14 cellular contexts compared by ENCODE assay signal in genomic region chr12:47014474-47014873, GRCh38.
DNase-seq lines count a peak whose midpoint lies in the region; ATAC-seq and TF ChIP-seq lines count a peak whose summit lies in the region.
"Had no signal": no experiment of that assay in that cellular context is flagged by ENCODE, and none has a peak within 500 bp of the region (broad histone marks: within the 10 kb centered on the region; RNA-seq: fewer than 3 reads in every experiment).

No MANE protein-coding gene starts in this region.

- H3K27ac Mint-ChIP-seq in chondrocyte (ENCODE audit: unreplicated experiment): peak overlapping the region; percentile 13
- H3K27ac Mint-ChIP-seq: CD8-positive, alpha-beta T cell; stimulated activated naive B cell treated with anti-CD40 and anti-IgM and Interleukin-4, amounts not matched to agents 10 μg/mL and 1 μg/mL and 100 μg/mL, for 72 hours had no signal

- no peak for ATAC-seq in activated T-cell treated with anti-CD3 and anti-CD28 coated beads, Interleukin-2, amount 50 U/mL, for 4 hours
- ATAC-seq in left lobe of liver: no peak
- ATAC-seq: CD8-positive, alpha-beta T cell; stimulated activated naive B cell treated with anti-CD40 and anti-IgM and Interleukin-4, amounts not matched to agents 10 μg/mL and 1 μg/mL and 100 μg/mL, for 72 hours had no signal

- peaks cover 4% of the 10 kb centered on the region for H3K9me3 Mint-ChIP-seq in chondrocyte (ENCODE audit: low read depth)
- H3K9me3 Mint-ChIP-seq in activated T-cell treated with anti-CD3 and anti-CD28 coated beads, Interleukin-2, amount 50 U/mL, for 4 hours: no peaks in the 10 kb centered on the region
- H3K9me3 Mint-ChIP-seq: CD8-positive, alpha-beta T cell; stimulated activated naive B cell treated with anti-CD40 and anti-IgM and Interleukin-4, amounts not matched to agents 10 μg/mL and 1 μg/mL and 100 μg/mL, for 72 hours had no signal

- no peaks in the 10 kb centered on the region for H3K36me3 Mint-ChIP-seq in chondrocyte (ENCODE audit: low read depth)
- H3K36me3 Mint-ChIP-seq in activated T-cell treated with anti-CD3 and anti-CD28 coated beads, Interleukin-2, amount 50 U/mL, for 4 hours (ENCODE audit: insufficient read depth): no peaks in the 10 kb centered on the region
- H3K36me3 Mint-ChIP-seq: CD8-positive, alpha-beta T cell; stimulated activated naive B cell treated with anti-CD40 and anti-IgM and Interleukin-4, amounts not matched to agents 10 μg/mL and 1 μg/mL and 100 μg/mL, for 72 hours had no signal

- no peak for TF ChIP-seq CTCF in chondrocyte (IDR thresholded peaks at IDR 0.05)

- peaks cover 19% of the 10 kb centered on the region for H3K4me1 Mint-ChIP-seq in chondrocyte (ENCODE audit: low read depth)
- H3K4me1 Mint-ChIP-seq in activated T-cell treated with anti-CD3 and anti-CD28 coated beads, Interleukin-2, amount 50 U/mL, for 4 hours (ENCODE audit: low read depth): no peaks in the 10 kb centered on the region

- H3K4me3 Mint-ChIP-seq in chondrocyte (ENCODE audit: unreplicated experiment): no peak overlapping the region
- H3K4me3 Mint-ChIP-seq in activated T-cell treated with anti-CD3 and anti-CD28 coated beads, Interleukin-2, amount 50 U/mL, for 4 hours: no peak overlapping the region
- H3K4me3 Mint-ChIP-seq: CD8-positive, alpha-beta T cell; stimulated activated naive B cell treated with anti-CD40 and anti-IgM and Interleukin-4, amounts not matched to agents 10 μg/mL and 1 μg/mL and 100 μg/mL, for 72 hours had no signal

- DNase-seq in Daoy (ENCODE audit: low read depth) (peak; percentile 77), NCI-H226 (peak; percentile 84), chondrocyte (ENCODE audit: low spot score) (no peak), non-pigmented ciliary epithelial cell (ENCODE audit: low read depth) (peak; percentile 91), HuH-7.5 (ENCODE audit: low spot score) (no peak), anterior cingulate cortex (lab: John Stamatoyannopoulos, UW) (no peak), left lobe of liver (ENCODE audit: low spot score) (no peak)
- DNase-seq in activated T-cell treated with anti-CD3 and anti-CD28 coated beads, Interleukin-2, amount 50 U/mL, for 4 hours: no peak
- DNase-seq: activated naive CD4-positive, alpha-beta T cell treated with Interleukin-2 at 50 U/mL for 16 hours; CD8-positive, alpha-beta T cell; dorsolateral prefrontal cortex; occipital lobe; stimulated activated CD4-positive, alpha-beta T cell treated with anti-CD3 and anti-CD28 coated beads, Interleukin-2, amount 100 ng/mL, for 24 hours; stimulated activated naive B cell treated with anti-CD40 and anti-IgM and Interleukin-4, amounts not matched to agents 10 μg/mL and 1 μg/mL and 100 μg/mL, for 72 hours had no signal

- no peaks in the 10 kb centered on the region for H3K27me3 Mint-ChIP-seq in chondrocyte (ENCODE audit: low read depth)
- peaks cover 21% of the 10 kb centered on the region for H3K27me3 Mint-ChIP-seq in activated T-cell treated with anti-CD3 and anti-CD28 coated beads, Interleukin-2, amount 50 U/mL, for 4 hours (ENCODE audit: low read depth)

Comparison
In these comparisons a context has a peak if more than half of its experiments do, and no peak if none do; other contexts are left out.
1. DNase-seq: peak in Daoy (single experiment), NCI-H226 (single experiment) and non-pigmented ciliary epithelial cell (single experiment); none in chondrocyte (single experiment), HuH-7.5 (single experiment), activated T-cell treated with anti-CD3 and anti-CD28 coated beads, Interleukin-2, amount 50 U/mL, for 4 hours (single experiment), anterior cingulate cortex (0 of 58) and left lobe of liver (single experiment).